Comparison of ENCODE assay signal across 1 cellular context in the genomic region with DNA sequence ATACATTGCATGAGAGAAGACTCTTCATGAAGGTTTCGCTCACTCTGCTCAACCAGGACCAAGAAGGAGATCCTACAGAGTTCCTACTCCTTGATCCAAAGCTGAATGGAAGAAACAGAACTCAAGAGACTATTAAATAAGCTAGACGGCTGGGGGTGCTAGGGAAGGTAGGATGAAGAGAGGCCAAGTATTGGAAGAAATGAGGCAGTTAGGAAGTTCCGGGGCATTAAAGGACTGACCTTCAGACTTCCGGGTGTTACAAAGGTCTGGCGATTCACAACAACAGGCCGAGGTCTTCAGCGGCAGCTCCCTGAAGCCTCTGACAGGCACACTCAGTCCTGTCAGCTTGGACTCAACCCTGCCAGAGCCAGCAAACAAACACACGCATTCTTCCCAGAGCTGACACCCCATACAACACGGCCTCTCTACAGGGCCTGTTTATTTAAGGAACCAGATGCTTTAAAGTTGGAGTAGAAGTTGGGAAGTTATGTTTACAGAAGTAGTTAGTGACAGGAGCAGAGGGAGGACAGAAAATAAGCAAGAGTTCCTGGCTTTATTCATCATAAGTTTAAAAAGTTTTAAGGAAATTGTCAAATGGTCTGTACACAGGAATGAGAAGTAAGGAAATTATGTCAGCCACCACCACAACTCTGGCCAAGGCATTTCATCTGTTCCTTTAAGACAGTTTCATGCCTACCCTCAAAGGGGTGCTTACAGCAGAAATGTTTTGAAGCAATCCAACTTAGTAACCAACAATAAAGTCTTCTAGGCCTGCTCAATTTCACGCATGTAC.
TF ChIP-seq lines count a peak whose summit lies in the region.

No MANE protein-coding gene starts in this region.

TF ChIP-seq in HepG2, 621 proteins besides CTCF, POLR2A, EP300 and RAD21 (continued from another document and continues in another):
- TF ChIP-seq, protein P1, sequence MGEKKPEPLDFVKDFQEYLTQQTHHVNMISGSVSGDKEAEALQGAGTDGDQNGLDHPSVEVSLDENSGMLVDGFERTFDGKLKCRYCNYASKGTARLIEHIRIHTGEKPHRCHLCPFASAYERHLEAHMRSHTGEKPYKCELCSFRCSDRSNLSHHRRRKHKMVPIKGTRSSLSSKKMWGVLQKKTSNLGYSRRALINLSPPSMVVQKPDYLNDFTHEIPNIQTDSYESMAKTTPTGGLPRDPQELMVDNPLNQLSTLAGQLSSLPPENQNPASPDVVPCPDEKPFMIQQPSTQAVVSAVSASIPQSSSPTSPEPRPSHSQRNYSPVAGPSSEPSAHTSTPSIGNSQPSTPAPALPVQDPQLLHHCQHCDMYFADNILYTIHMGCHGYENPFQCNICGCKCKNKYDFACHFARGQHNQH (CRISPR knock-in tag; IDR thresholded peaks at IDR 0.05) = peak; percentile 97
- TF ChIP-seq CEBPG (CRISPR knock-in tag; IDR thresholded peaks at IDR 0.05) (peak; percentile 61), ZFYVE20 (CRISPR knock-in tag; IDR thresholded peaks at IDR 0.05; ENCODE audit: borderline replicate concordance, low read depth) (no peak), SAP130 (CRISPR knock-in tag; IDR thresholded peaks at IDR 0.05; ENCODE audit: low read depth) (peak; percentile 99), ZNF3 (CRISPR knock-in tag; IDR thresholded peaks at IDR 0.05) (no peak), ZFP37 (CRISPR knock-in tag; IDR thresholded peaks at IDR 0.05; ENCODE audit: borderline replicate concordance) (peak; percentile 44; the same call in 1 of the 2 replicates), ZBTB7B (CRISPR knock-in tag; IDR thresholded peaks at IDR 0.05) (no peak), ISX (CRISPR knock-in tag; conservative IDR thresholded peaks at IDR 0.05) (no peak), ZNF788 (CRISPR knock-in tag; IDR thresholded peaks at IDR 0.05; ENCODE audit: borderline replicate concordance) (peak; percentile 75; the same call in 1 of the 2 replicates), NKX3-1 (CRISPR knock-in tag; IDR thresholded peaks at IDR 0.05) (no peak; the same call in 1 of the 2 replicates), U2AF1 (optimal IDR thresholded peaks at IDR 0.05; ENCODE audit: low read depth, low read length) (no peak), EEA1 (CRISPR knock-in tag; IDR thresholded peaks at IDR 0.05; ENCODE audit: borderline replicate concordance) (no peak), ZFP1 (CRISPR knock-in tag; IDR thresholded peaks at IDR 0.05) (no peak), PHF8 (CRISPR knock-in tag; IDR thresholded peaks at IDR 0.05) (0 out of 2 replicates have a peak, but pooled peaks have one; percentile 39), ZSCAN31 (CRISPR knock-in tag; IDR thresholded peaks at IDR 0.05; ENCODE audit: low read depth) (peak; percentile 62; the same call in 1 of the 2 replicates), PHB2 (IDR thresholded peaks at IDR 0.05; ENCODE audit: partially characterized antibody) (no peak), SATB2 (CRISPR knock-in tag; IDR thresholded peaks at IDR 0.05) (no peak), ZNF432 (CRISPR knock-in tag; IDR thresholded peaks at IDR 0.05; ENCODE audit: borderline replicate concordance) (no peak), ARNTL (CRISPR knock-in tag; IDR thresholded peaks at IDR 0.05) (0 out of 2 replicates have a peak, but pooled peaks have one; percentile 44), ZNF530 (CRISPR knock-in tag; IDR thresholded peaks at IDR 0.05; ENCODE audit: low read depth) (no peak), ZNF136 (CRISPR knock-in tag; IDR thresholded peaks at IDR 0.05; ENCODE audit: low read depth) (no peak; the same call in 1 of the 2 replicates), RCOR2 (CRISPR knock-in tag; IDR thresholded peaks at IDR 0.05) (peak; percentile 82), ERF (CRISPR knock-in tag; IDR thresholded peaks at IDR 0.05) (peak; percentile 77; the same call in 1 of the 2 replicates), ZNF510 (CRISPR knock-in tag; IDR thresholded peaks at IDR 0.05; ENCODE audit: low read depth) (no peak), IKZF4 (CRISPR knock-in tag; IDR thresholded peaks at IDR 0.05; ENCODE audit: borderline replicate concordance, low read depth, not compliant biosample characterization) (peak; percentile 30), MZF1 (CRISPR knock-in tag; IDR thresholded peaks at IDR 0.05; ENCODE audit: borderline replicate concordance) (no peak), CHD2 (IDR thresholded peaks at IDR 0.05; ENCODE audit: low read depth, low read length) (no peak), EZH2 (conservative IDR thresholded peaks at IDR 0.05; ENCODE audit: low read depth, low read length) (no peak), ZNF569 (CRISPR knock-in tag; IDR thresholded peaks at IDR 0.05; ENCODE audit: borderline replicate concordance) (no peak), ZNF232 (CRISPR knock-in tag; IDR thresholded peaks at IDR 0.05; ENCODE audit: borderline replicate concordance) (peak; percentile 52; the same call in 1 of the 2 replicates), CENPX (CRISPR knock-in tag; IDR thresholded peaks at IDR 0.05) (no peak), ZNF549 (CRISPR knock-in tag; IDR thresholded peaks at IDR 0.05) (no peak), ZNF550 (CRISPR knock-in tag; IDR thresholded peaks at IDR 0.05; ENCODE audit: borderline replicate concordance) (no peak), RELA (CRISPR knock-in tag; IDR thresholded peaks at IDR 0.05) (0 out of 2 replicates have a peak, but pooled peaks have one; percentile 62)
- TF ChIP-seq, protein P2, sequence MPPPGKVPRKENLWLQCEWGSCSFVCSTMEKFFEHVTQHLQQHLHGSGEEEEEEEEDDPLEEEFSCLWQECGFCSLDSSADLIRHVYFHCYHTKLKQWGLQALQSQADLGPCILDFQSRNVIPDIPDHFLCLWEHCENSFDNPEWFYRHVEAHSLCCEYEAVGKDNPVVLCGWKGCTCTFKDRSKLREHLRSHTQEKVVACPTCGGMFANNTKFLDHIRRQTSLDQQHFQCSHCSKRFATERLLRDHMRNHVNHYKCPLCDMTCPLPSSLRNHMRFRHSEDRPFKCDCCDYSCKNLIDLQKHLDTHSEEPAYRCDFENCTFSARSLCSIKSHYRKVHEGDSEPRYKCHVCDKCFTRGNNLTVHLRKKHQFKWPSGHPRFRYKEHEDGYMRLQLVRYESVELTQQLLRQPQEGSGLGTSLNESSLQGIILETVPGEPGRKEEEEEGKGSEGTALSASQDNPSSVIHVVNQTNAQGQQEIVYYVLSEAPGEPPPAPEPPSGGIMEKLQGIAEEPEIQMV (CRISPR knock-in tag; IDR thresholded peaks at IDR 0.05; ENCODE audit: low read depth) = no peak
- TF ChIP-seq, protein P3, sequence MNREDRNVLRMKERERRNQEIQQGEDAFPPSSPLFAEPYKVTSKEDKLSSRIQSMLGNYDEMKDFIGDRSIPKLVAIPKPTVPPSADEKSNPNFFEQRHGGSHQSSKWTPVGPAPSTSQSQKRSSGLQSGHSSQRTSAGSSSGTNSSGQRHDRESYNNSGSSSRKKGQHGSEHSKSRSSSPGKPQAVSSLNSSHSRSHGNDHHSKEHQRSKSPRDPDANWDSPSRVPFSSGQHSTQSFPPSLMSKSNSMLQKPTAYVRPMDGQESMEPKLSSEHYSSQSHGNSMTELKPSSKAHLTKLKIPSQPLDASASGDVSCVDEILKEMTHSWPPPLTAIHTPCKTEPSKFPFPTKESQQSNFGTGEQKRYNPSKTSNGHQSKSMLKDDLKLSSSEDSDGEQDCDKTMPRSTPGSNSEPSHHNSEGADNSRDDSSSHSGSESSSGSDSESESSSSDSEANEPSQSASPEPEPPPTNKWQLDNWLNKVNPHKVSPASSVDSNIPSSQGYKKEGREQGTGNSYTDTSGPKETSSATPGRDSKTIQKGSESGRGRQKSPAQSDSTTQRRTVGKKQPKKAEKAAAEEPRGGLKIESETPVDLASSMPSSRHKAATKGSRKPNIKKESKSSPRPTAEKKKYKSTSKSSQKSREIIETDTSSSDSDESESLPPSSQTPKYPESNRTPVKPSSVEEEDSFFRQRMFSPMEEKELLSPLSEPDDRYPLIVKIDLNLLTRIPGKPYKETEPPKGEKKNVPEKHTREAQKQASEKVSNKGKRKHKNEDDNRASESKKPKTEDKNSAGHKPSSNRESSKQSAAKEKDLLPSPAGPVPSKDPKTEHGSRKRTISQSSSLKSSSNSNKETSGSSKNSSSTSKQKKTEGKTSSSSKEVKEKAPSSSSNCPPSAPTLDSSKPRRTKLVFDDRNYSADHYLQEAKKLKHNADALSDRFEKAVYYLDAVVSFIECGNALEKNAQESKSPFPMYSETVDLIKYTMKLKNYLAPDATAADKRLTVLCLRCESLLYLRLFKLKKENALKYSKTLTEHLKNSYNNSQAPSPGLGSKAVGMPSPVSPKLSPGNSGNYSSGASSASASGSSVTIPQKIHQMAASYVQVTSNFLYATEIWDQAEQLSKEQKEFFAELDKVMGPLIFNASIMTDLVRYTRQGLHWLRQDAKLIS (CRISPR knock-in tag; IDR thresholded peaks at IDR 0.05) = no peak
- TF ChIP-seq, protein P4, sequence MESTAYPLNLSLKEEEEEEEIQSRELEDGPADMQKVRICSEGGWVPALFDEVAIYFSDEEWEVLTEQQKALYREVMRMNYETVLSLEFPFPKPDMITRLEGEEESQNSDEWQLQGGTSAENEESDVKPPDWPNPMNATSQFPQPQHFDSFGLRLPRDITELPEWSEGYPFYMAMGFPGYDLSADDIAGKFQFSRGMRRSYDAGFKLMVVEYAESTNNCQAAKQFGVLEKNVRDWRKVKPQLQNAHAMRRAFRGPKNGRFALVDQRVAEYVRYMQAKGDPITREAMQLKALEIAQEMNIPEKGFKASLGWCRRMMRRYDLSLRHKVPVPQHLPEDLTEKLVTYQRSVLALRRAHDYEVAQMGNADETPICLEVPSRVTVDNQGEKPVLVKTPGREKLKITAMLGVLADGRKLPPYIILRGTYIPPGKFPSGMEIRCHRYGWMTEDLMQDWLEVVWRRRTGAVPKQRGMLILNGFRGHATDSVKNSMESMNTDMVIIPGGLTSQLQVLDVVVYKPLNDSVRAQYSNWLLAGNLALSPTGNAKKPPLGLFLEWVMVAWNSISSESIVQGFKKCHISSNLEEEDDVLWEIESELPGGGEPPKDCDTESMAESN (CRISPR knock-in tag; conservative IDR thresholded peaks at IDR 0.05) = peak; percentile 75; the same call in 1 of the 2 replicates
- TF ChIP-seq, protein P5, sequence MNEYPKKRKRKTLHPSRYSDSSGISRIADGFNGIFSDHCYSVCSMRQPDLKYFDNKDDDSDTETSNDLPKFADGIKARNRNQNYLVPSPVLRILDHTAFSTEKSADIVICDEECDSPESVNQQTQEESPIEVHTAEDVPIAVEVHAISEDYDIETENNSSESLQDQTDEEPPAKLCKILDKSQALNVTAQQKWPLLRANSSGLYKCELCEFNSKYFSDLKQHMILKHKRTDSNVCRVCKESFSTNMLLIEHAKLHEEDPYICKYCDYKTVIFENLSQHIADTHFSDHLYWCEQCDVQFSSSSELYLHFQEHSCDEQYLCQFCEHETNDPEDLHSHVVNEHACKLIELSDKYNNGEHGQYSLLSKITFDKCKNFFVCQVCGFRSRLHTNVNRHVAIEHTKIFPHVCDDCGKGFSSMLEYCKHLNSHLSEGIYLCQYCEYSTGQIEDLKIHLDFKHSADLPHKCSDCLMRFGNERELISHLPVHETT (CRISPR knock-in tag; conservative IDR thresholded peaks at IDR 0.05) = no peak
- TF ChIP-seq, protein P6, sequence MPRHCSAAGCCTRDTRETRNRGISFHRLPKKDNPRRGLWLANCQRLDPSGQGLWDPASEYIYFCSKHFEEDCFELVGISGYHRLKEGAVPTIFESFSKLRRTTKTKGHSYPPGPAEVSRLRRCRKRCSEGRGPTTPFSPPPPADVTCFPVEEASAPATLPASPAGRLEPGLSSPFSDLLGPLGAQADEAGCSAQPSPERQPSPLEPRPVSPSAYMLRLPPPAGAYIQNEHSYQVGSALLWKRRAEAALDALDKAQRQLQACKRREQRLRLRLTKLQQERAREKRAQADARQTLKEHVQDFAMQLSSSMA (CRISPR knock-in tag; IDR thresholded peaks at IDR 0.05) = no peak
- TF ChIP-seq, protein P7, sequence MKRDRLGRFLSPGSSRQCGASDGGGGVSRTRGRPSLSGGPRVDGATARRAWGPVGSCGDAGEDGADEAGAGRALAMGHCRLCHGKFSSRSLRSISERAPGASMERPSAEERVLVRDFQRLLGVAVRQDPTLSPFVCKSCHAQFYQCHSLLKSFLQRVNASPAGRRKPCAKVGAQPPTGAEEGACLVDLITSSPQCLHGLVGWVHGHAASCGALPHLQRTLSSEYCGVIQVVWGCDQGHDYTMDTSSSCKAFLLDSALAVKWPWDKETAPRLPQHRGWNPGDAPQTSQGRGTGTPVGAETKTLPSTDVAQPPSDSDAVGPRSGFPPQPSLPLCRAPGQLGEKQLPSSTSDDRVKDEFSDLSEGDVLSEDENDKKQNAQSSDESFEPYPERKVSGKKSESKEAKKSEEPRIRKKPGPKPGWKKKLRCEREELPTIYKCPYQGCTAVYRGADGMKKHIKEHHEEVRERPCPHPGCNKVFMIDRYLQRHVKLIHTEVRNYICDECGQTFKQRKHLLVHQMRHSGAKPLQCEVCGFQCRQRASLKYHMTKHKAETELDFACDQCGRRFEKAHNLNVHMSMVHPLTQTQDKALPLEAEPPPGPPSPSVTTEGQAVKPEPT (CRISPR knock-in tag; IDR thresholded peaks at IDR 0.05; ENCODE audit: low read depth) = peak; percentile 67; the same call in 1 of the 2 replicates
- TF ChIP-seq, protein P8, sequence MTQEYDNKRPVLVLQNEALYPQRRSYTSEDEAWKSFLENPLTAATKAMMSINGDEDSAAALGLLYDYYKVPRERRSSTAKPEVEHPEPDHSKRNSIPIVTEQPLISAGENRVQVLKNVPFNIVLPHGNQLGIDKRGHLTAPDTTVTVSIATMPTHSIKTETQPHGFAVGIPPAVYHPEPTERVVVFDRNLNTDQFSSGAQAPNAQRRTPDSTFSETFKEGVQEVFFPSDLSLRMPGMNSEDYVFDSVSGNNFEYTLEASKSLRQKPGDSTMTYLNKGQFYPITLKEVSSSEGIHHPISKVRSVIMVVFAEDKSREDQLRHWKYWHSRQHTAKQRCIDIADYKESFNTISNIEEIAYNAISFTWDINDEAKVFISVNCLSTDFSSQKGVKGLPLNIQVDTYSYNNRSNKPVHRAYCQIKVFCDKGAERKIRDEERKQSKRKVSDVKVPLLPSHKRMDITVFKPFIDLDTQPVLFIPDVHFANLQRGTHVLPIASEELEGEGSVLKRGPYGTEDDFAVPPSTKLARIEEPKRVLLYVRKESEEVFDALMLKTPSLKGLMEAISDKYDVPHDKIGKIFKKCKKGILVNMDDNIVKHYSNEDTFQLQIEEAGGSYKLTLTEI (CRISPR knock-in tag; conservative IDR thresholded peaks at IDR 0.05) = no peak
- TF ChIP-seq, protein P9, sequence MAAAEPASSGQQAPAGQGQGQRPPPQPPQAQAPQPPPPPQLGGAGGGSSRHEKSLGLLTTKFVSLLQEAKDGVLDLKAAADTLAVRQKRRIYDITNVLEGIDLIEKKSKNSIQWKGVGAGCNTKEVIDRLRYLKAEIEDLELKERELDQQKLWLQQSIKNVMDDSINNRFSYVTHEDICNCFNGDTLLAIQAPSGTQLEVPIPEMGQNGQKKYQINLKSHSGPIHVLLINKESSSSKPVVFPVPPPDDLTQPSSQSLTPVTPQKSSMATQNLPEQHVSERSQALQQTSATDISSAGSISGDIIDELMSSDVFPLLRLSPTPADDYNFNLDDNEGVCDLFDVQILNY (CRISPR knock-in tag; conservative IDR thresholded peaks at IDR 0.05) = no peak
